In genomic region chr10:29811751-29812427, GRCh38 we compare ENCODE assay signal across 8 cellular contexts.
DNase-seq lines count a peak whose midpoint lies in the region; ATAC-seq lines count a peak whose summit lies in the region.

No MANE protein-coding gene starts in this region.

- H3K27me3 Mint-ChIP-seq in activated CD4-positive, alpha-beta T cell treated with anti-CD3 and anti-CD28 coated beads, Interleukin-2, amount 10 ng/mL, durations not matched to agents 24 days and 14 days = peaks cover 13% of the 10 kb centered on the region
- H3K27me3 Mint-ChIP-seq in T-helper 17 cell = peaks cover 21% of the 10 kb centered on the region
- peaks cover 12% of the 10 kb centered on the region for H3K27me3 Mint-ChIP-seq in stimulated activated memory B cell treated with anti-CD40 and anti-IgM and Interleukin-4, amounts not matched to agents 10 μg/mL and 1 μg/mL and 100 μg/mL, for 72 hours

- H3K9me3 ChIP-seq in T-helper 17 cell (ENCODE audit: control insufficient read depth, low read length, poor library complexity, severe bottlenecking) = no peaks in the 10 kb centered on the region

- H3K27ac Mint-ChIP-seq in activated CD4-positive, alpha-beta T cell treated with anti-CD3 and anti-CD28 coated beads, Interleukin-2, amount 10 ng/mL, durations not matched to agents 24 days and 14 days = no peak overlapping the region
- H3K27ac Mint-ChIP-seq in T-helper 17 cell = no peak overlapping the region
- no peak overlapping the region for H3K27ac Mint-ChIP-seq in stimulated activated memory B cell treated with anti-CD40 and anti-IgM and Interleukin-4, amounts not matched to agents 10 μg/mL and 1 μg/mL and 100 μg/mL, for 72 hours

- H3K4me3 Mint-ChIP-seq in activated CD4-positive, alpha-beta T cell treated with anti-CD3 and anti-CD28 coated beads, Interleukin-2, amount 10 ng/mL, durations not matched to agents 24 days and 14 days = peak overlapping the region; percentile 37
- H3K4me3 Mint-ChIP-seq in T-helper 17 cell = no peak overlapping the region
- no peak overlapping the region for H3K4me3 Mint-ChIP-seq in stimulated activated memory B cell treated with anti-CD40 and anti-IgM and Interleukin-4, amounts not matched to agents 10 μg/mL and 1 μg/mL and 100 μg/mL, for 72 hours

- peak; percentile 81 for DNase-seq in activated CD4-positive, alpha-beta T cell treated with anti-CD3 and anti-CD28 coated beads, Interleukin-2, amount 10 ng/mL, durations not matched to agents 24 days and 14 days
- DNase-seq in activated CD4-positive, alpha-beta T cell treated with anti-CD3 and anti-CD28 coated beads, Interleukin-2, amount 50 U/mL, for 4 hours = no peak
- no peak for DNase-seq in T-helper 17 cell
- peak; percentile 99 for DNase-seq in fibroblast of peridontal ligament (ENCODE audit: extremely low read depth)
- peak; percentile 23 for DNase-seq in pons (ENCODE audit: low spot score)
- no peak for DNase-seq in NCI-H128 (lab: John Stamatoyannopoulos, UW; ENCODE audit: unreplicated experiment)

- peak; percentile 65 for ATAC-seq in T-helper 17 cell
- ATAC-seq in HG03159 (IDR thresholded peaks at IDR 0.05; ENCODE audit: unreplicated experiment) = no peak
- no peak for ATAC-seq in stimulated activated memory B cell treated with anti-CD40 and anti-IgM and Interleukin-4, amounts not matched to agents 10 μg/mL and 1 μg/mL and 100 μg/mL, for 72 hours

- peaks cover 13% of the 10 kb centered on the region for H3K4me1 Mint-ChIP-seq in activated CD4-positive, alpha-beta T cell treated with anti-CD3 and anti-CD28 coated beads, Interleukin-2, amount 10 ng/mL, durations not matched to agents 24 days and 14 days
- H3K4me1 Mint-ChIP-seq in T-helper 17 cell = peaks cover 11% of the 10 kb centered on the region
- no peaks in the 10 kb centered on the region for H3K4me1 Mint-ChIP-seq in stimulated activated memory B cell treated with anti-CD40 and anti-IgM and Interleukin-4, amounts not matched to agents 10 μg/mL and 1 μg/mL and 100 μg/mL, for 72 hours

- intact Hi-C loops in activated CD4-positive, alpha-beta T cell treated with anti-CD3 and anti-CD28 coated beads, Interleukin-2, amount 10 ng/mL, durations not matched to agents 24 days and 14 days (cut with micrococcal nuclease) = no loop called here

- peaks cover 12% of the 10 kb centered on the region for H3K9me3 Mint-ChIP-seq in activated CD4-positive, alpha-beta T cell treated with anti-CD3 and anti-CD28 coated beads, Interleukin-2, amount 10 ng/mL, durations not matched to agents 24 days and 14 days
- peaks cover 10% of the 10 kb centered on the region for H3K9me3 Mint-ChIP-seq in stimulated activated memory B cell treated with anti-CD40 and anti-IgM and Interleukin-4, amounts not matched to agents 10 μg/mL and 1 μg/mL and 100 μg/mL, for 72 hours

- H3K36me3 Mint-ChIP-seq in activated CD4-positive, alpha-beta T cell treated with anti-CD3 and anti-CD28 coated beads, Interleukin-2, amount 10 ng/mL, durations not matched to agents 24 days and 14 days (ENCODE audit: low read depth) = no peaks in the 10 kb centered on the region
- peaks cover 2% of the 10 kb centered on the region for H3K36me3 Mint-ChIP-seq in T-helper 17 cell (ENCODE audit: low read depth)
- H3K36me3 Mint-ChIP-seq in stimulated activated memory B cell treated with anti-CD40 and anti-IgM and Interleukin-4, amounts not matched to agents 10 μg/mL and 1 μg/mL and 100 μg/mL, for 72 hours = no peaks in the 10 kb centered on the region

Comparison
In these comparisons a context has a peak if more than half of its experiments do, and no peak if none do; other contexts are left out.
1. DNase-seq: peak in activated CD4-positive, alpha-beta T cell treated with anti-CD3 and anti-CD28 coated beads, Interleukin-2, amount 10 ng/mL, durations not matched to agents 24 days and 14 days (single experiment), fibroblast of peridontal ligament (single experiment) and pons (single experiment); none in activated CD4-positive, alpha-beta T cell treated with anti-CD3 and anti-CD28 coated beads, Interleukin-2, amount 50 U/mL, for 4 hours (0 of 2), T-helper 17 cell (0 of 3) and NCI-H128 (single experiment).